ENCODE assay signal across 1 cellular context in genomic region chr10:51574248-51575067, GRCh38.
TF ChIP-seq lines count a peak whose summit lies in the region.

No MANE protein-coding gene starts in this region.

TF ChIP-seq in IMR-90, 13 proteins besides CTCF, POLR2A, EP300 and RAD21:
- TF ChIP-seq, protein P1, sequence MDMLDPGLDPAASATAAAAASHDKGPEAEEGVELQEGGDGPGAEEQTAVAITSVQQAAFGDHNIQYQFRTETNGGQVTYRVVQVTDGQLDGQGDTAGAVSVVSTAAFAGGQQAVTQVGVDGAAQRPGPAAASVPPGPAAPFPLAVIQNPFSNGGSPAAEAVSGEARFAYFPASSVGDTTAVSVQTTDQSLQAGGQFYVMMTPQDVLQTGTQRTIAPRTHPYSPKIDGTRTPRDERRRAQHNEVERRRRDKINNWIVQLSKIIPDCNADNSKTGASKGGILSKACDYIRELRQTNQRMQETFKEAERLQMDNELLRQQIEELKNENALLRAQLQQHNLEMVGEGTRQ (IDR thresholded peaks at IDR 0.05; ENCODE audit: low read depth, low read length), result no peak
- TF ChIP-seq BHLHE40 (IDR thresholded peaks at IDR 0.05; ENCODE audit: low read depth, low read length) (no peak), CHD1 (IDR thresholded peaks at IDR 0.05; ENCODE audit: low read depth, low read length) (no peak), CEBPB (IDR thresholded peaks at IDR 0.05; ENCODE audit: low read depth, low read length) (no peak), RCOR1 (IDR thresholded peaks at IDR 0.05; ENCODE audit: insufficient replicate concordance, low read length) (no peak), MAFK (IDR thresholded peaks at IDR 0.05; ENCODE audit: low read depth, low read length) (no peak), FOS (IDR thresholded peaks at IDR 0.05; ENCODE audit: low read depth, low read length) (no peak), MXI1 (IDR thresholded peaks at IDR 0.05; ENCODE audit: borderline replicate concordance, low read depth, low read length) (no peak), NFE2L2 (IDR thresholded peaks at IDR 0.05; ENCODE audit: low read depth, low read length) (no peak), RFX5 (IDR thresholded peaks at IDR 0.05; ENCODE audit: low read depth, low read length) (no peak), ELK1 (IDR thresholded peaks at IDR 0.05; ENCODE audit: borderline replicate concordance, low read depth, low read length) (no peak), MAZ (IDR thresholded peaks at IDR 0.05; ENCODE audit: borderline replicate concordance, low read depth, low read length) (no peak), SMC3 (IDR thresholded peaks at IDR 0.05; ENCODE audit: low read depth, low read length) (no peak)
